In genomic region chr22:30308518-30309230, GRCh38 we compare ENCODE assay signal across 10 cellular contexts. TPM values are rescaled to one million over a fixed set of nuclear protein-coding genes. Genes with fewer than 3 reads are reported as not detected.
DNase-seq lines count a peak whose midpoint lies in the region; ATAC-seq and TF ChIP-seq lines count a peak whose summit lies in the region.
"Had no signal": no experiment of that assay in that cellular context is flagged by ENCODE, and none has a peak within 500 bp of the region (broad histone marks: within the 10 kb centered on the region; RNA-seq: fewer than 3 reads in every experiment).

No MANE protein-coding gene starts in this region.

- ATAC-seq in GM18517 (IDR thresholded peaks at IDR 0.05; ENCODE audit: unreplicated experiment) (peak; percentile 34), HG03460 (IDR thresholded peaks at IDR 0.05; ENCODE audit: unreplicated experiment) (peak; percentile 34), gastrocnemius medialis (no peak), GM21360 (IDR thresholded peaks at IDR 0.05; ENCODE audit: unreplicated experiment) (no peak)
- ATAC-seq: GM23338 had no signal

- in situ Hi-C loops in gastrocnemius medialis (cut with MboI; ENCODE audit: low sequenced_read_pairs in 4 of 4), result no loop called here

- no peaks in the 10 kb centered on the region for H3K9me3 Mint-ChIP-seq in brain
- H3K9me3 Mint-ChIP-seq: GM23338, mesothelial cell of epicardium had no signal

- H3K27ac Mint-ChIP-seq in brain, result peak overlapping the region in 3 of 5 experiments; percentile 50 to 73 (median 69)
- H3K27ac Mint-ChIP-seq: GM23338, mesothelial cell of epicardium had no signal

- TF ChIP-seq CTCF in brain (conservative IDR thresholded peaks at IDR 0.05) (no peak), gastrocnemius medialis (IDR thresholded peaks at IDR 0.05 in 4 of 5, conservative IDR thresholded peaks at IDR 0.05 in 1 of 5) (no peak), lower leg skin (IDR thresholded peaks at IDR 0.05) (no peak)

- H3K27me3 Mint-ChIP-seq in brain, result no peaks in the 10 kb centered on the region

- H3K27me3 ChIP-seq in gastrocnemius medialis, result no peaks in the 10 kb centered on the region

- peaks cover 5% of the 10 kb centered on the region for H3K36me3 Mint-ChIP-seq in brain
- H3K36me3 Mint-ChIP-seq: mesothelial cell of epicardium had no signal

- DNase-seq in gastrocnemius medialis, result no peak
- DNase-seq in lower leg skin (ENCODE audit: low spot score in 2 of 2), result no peak
- no peak for DNase-seq in middle frontal gyrus (ENCODE audit: extremely low spot score, low spot score)
- no peak for DNase-seq in GOT3 (lab: John Stamatoyannopoulos, UW)

- peak overlapping the region; percentile 3 to 86 (median 64) for H3K27ac ChIP-seq in gastrocnemius medialis

- no peak overlapping the region for H3K4me3 Mint-ChIP-seq in brain
- H3K4me3 Mint-ChIP-seq: GM23338, mesothelial cell of epicardium had no signal

- peaks cover 72 to 81% of the 10 kb centered on the region in 2 donors for H3K4me1 ChIP-seq in gastrocnemius medialis

- intact Hi-C loops in gastrocnemius medialis (cut with DNase I; ENCODE audit: low total_unique reads), result no loop called here
- intact Hi-C loops in lower leg skin (cut with DNase I; ENCODE audit: low total_unique reads), result no loop called here

- H3K4me1 Mint-ChIP-seq in brain, result peaks cover 77% of the 10 kb centered on the region

- TF ChIP-seq POLR2A in gastrocnemius medialis (IDR thresholded peaks at IDR 0.05) (no peak), lower leg skin (IDR thresholded peaks at IDR 0.05) (no peak)

- H3K9me3 ChIP-seq in gastrocnemius medialis, result no peaks in the 10 kb centered on the region

- WGBS in lower leg skin, 2 donors, result 47 to 66% methylated on average over 5 of the region's 5 CpGs

- H3K4me3 ChIP-seq in gastrocnemius medialis, result no peak overlapping the region
- no peak overlapping the region for H3K4me3 ChIP-seq in lower leg skin (ENCODE audit: low read depth, poor library complexity, severe bottlenecking)
- H3K4me3 ChIP-seq: GM23338 had no signal

- H3K36me3 ChIP-seq in gastrocnemius medialis, result no peaks in the 10 kb centered on the region

RNA-seq across cellular contexts. Expression of gene TBC1D10A, which starts 18.1 kb away (rescaled TPM):
- polyA plus RNA-seq in brain (ENCODE audit: insufficient read depth, low read depth, low replicate concordance), result 13.6 TPM
- total RNA-seq in gastrocnemius medialis, result 1 to 10 TPM; 4.1 to 9.6 (median 6.2) TPM
- total RNA-seq in lower leg skin, result 10 to 100 TPM; 64.8 to 80.1 (median 74.2) TPM

RNA-seq across cellular contexts. Expression of gene CASTOR1, which starts 19.4 kb away (rescaled TPM):
- polyA plus RNA-seq in brain (ENCODE audit: insufficient read depth, low read depth, low replicate concordance), result 6.8 TPM
- 1 to 10 TPM; 3.5 to 6.5 (median 5.6) TPM for total RNA-seq in gastrocnemius medialis
- total RNA-seq in lower leg skin, result 10 to 100 TPM; 16.3 to 38.1 (median 22.6) TPM

RNA-seq across cellular contexts. Expression of gene OSM, which starts 42.0 kb away (rescaled TPM):
- polyA plus RNA-seq in brain (ENCODE audit: insufficient read depth, low read depth, low replicate concordance), result not detected
- total RNA-seq in gastrocnemius medialis (under 1 TPM in 1 of 4 donors, not detected in 3; 0.53 TPM), lower leg skin (under 1 TPM in 3 of 4 donors, not detected in 1; 0.27 to 0.34 (median 0.29) TPM)
- total RNA-seq: GM23338, mesothelial cell of epicardium had no signal
- polyA plus RNA-seq: GM23338 had no signal

RNA-seq across cellular contexts. Expression of gene SF3A1, which starts 48.0 kb away (rescaled TPM):
- 205 TPM for polyA plus RNA-seq in brain (ENCODE audit: insufficient read depth, low read depth, low replicate concordance)
- 100 to 1,000 TPM in 2 of 4 donors, 10 to 100 TPM in 2; 36.0 to 145 (median 94.5) TPM for total RNA-seq in gastrocnemius medialis
- total RNA-seq in lower leg skin, result 100 to 1,000 TPM in 2 of 4 donors, 10 to 100 TPM in 2; 72.4 to 169 (median 114) TPM

RNA-seq across cellular contexts. Expression of gene CCDC157, which starts 48.1 kb away (rescaled TPM):
- 5.1 TPM for polyA plus RNA-seq in brain (ENCODE audit: insufficient read depth, low read depth, low replicate concordance)
- total RNA-seq in gastrocnemius medialis (1 to 10 TPM in 2 of 4 donors, under 1 TPM in 2; 0.41 to 1.4 (median 1.1) TPM), lower leg skin (1 to 10 TPM in 3 of 4 donors, under 1 TPM in 1; 0.17 to 4.5 (median 2.7) TPM)

Comparison
In these comparisons a context has a peak if more than half of its experiments do, and no peak if none do; other contexts are left out.
1. ATAC-seq: peak in GM18517 (single experiment) and HG03460 (single experiment); none in gastrocnemius medialis (0 of 2) and GM21360 (single experiment).
2. RNA of gene TBC1D10A, which starts 18.1 kb away (total RNA-seq): 64.8 to 80.1 TPM in lower leg skin; 4.1 to 9.6 TPM in gastrocnemius medialis; every median in the first group is over 4 times any median in the second.